Comparison of ENCODE assay signal across 14 cellular contexts in genomic region chr12:94595152-94595551, GRCh38.
"Had no signal": no experiment of that assay in that cellular context is flagged by ENCODE, and none has a peak within 500 bp of the region (broad histone marks: within the 10 kb centered on the region; RNA-seq: fewer than 3 reads in every experiment).

No MANE protein-coding gene starts in this region.

- H3K36me3 Mint-ChIP-seq: activated CD4-positive, alpha-beta memory T cell treated with anti-CD3 and anti-CD28 coated beads for 36 hours; activated naive CD8-positive, alpha-beta T cell treated with anti-CD3 and anti-CD28 coated beads, Interleukin-2, amount 10 ng/mL, durations not matched to agents 7 days and 5 days had no signal

- H3K27ac ChIP-seq: cardiac muscle cell, foreskin keratinocyte had no signal

- H3K27ac Mint-ChIP-seq: activated CD4-positive, alpha-beta memory T cell treated with anti-CD3 and anti-CD28 coated beads for 36 hours; activated naive CD8-positive, alpha-beta T cell treated with anti-CD3 and anti-CD28 coated beads, Interleukin-2, amount 10 ng/mL, durations not matched to agents 7 days and 5 days; activated T-cell treated with anti-CD3 and anti-CD28 coated beads, Interleukin-2, amount 50 U/mL, for 72 hours; T-helper 2 cell treated with Interferon-gamma antibody and Interleukin-4, amounts not matched to agents 5 μg/mL and 100 μg/mL, for 36 hours had no signal

- FAIRE-seq: endothelial cell of umbilical vein, kidney had no signal

- H3K4me1 Mint-ChIP-seq: activated naive CD8-positive, alpha-beta T cell treated with anti-CD3 and anti-CD28 coated beads, Interleukin-2, amount 10 ng/mL, durations not matched to agents 7 days and 5 days had no signal

- H3K36me3 ChIP-seq: cardiac muscle cell, heart right ventricle, thyroid gland, uterus had no signal

- H3K9me3 ChIP-seq: heart right ventricle, thyroid gland, uterus had no signal

- H3K27me3 ChIP-seq: cardiac muscle cell, foreskin keratinocyte, thyroid gland, uterus had no signal

- H3K4me3 Mint-ChIP-seq: activated CD4-positive, alpha-beta memory T cell treated with anti-CD3 and anti-CD28 coated beads for 36 hours; activated naive CD8-positive, alpha-beta T cell treated with anti-CD3 and anti-CD28 coated beads, Interleukin-2, amount 10 ng/mL, durations not matched to agents 7 days and 5 days; activated T-cell treated with anti-CD3 and anti-CD28 coated beads, Interleukin-2, amount 50 U/mL, for 72 hours; T-helper 2 cell treated with Interferon-gamma antibody and Interleukin-4, amounts not matched to agents 5 μg/mL and 100 μg/mL, for 36 hours had no signal

- DNase-seq: activated CD4-positive, alpha-beta memory T cell treated with anti-CD3 and anti-CD28 coated beads for 36 hours; activated naive CD8-positive, alpha-beta T cell treated with anti-CD3 and anti-CD28 coated beads, Interleukin-2, amount 10 ng/mL, durations not matched to agents 7 days and 5 days; activated T-cell treated with anti-CD3 and anti-CD28 coated beads, Interleukin-2, amount 50 U/mL, for 72 hours; anterior cingulate cortex; foreskin keratinocyte; heart right ventricle; kidney; left ventricle myocardium superior; mesendoderm; thyroid gland; uterus had no signal

- ATAC-seq: activated T-cell treated with anti-CD3 and anti-CD28 coated beads, Interleukin-2, amount 50 U/mL, for 72 hours; foreskin keratinocyte; left ventricle myocardium superior had no signal

- H3K4me1 ChIP-seq: uterus had no signal

- H3K4me3 ChIP-seq: cardiac muscle cell, heart right ventricle, thyroid gland, uterus had no signal

- H3K9me3 Mint-ChIP-seq: activated CD4-positive, alpha-beta memory T cell treated with anti-CD3 and anti-CD28 coated beads for 36 hours; activated naive CD8-positive, alpha-beta T cell treated with anti-CD3 and anti-CD28 coated beads, Interleukin-2, amount 10 ng/mL, durations not matched to agents 7 days and 5 days; activated T-cell treated with anti-CD3 and anti-CD28 coated beads, Interleukin-2, amount 50 U/mL, for 72 hours; T-helper 2 cell treated with Interferon-gamma antibody and Interleukin-4, amounts not matched to agents 5 μg/mL and 100 μg/mL, for 36 hours had no signal
